Comparison of ENCODE assay signal across 8 cellular contexts in the genomic region with DNA sequence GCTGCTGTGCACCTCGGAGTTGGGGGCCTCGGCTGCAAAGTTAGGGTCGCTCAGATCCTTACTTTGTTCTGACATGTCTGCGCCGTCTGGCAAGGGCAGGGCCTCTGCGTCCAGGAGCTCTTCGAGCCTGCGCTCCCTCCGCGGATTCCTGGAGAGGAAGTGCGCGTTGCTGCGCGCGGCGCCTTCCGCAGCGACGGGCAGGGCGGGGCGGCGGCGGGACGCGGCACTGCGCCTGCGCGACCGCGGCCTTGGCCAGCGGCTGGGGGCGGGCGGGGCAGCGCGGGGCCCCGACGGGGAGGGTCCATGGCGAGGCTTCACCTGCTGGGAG. TPM values are rescaled to one million over a fixed set of nuclear protein-coding genes. Genes with fewer than 3 reads are reported as not detected.
A peak's percentile ranks its signal among the peaks of the same experiment; 100 is the strongest.
DNase-seq lines count a peak whose midpoint lies in the region; ATAC-seq and TF ChIP-seq lines count a peak whose summit lies in the region.

A gene with protein sequence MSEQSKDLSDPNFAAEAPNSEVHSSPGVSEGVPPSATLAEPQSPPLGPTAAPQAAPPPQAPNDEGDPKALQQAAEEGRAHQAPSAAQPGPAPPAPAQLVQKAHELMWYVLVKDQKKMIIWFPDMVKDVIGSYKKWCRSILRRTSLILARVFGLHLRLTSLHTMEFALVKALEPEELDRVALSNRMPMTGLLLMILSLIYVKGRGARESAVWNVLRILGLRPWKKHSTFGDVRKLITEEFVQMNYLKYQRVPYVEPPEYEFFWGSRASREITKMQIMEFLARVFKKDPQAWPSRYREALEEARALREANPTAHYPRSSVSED (minus strand): TSS at position 163 of the 328 bp plus-strand sequence. CDS start 88 bp downstream, at position 75.

- no peaks in the 10 kb centered on the region for H4K20me1 ChIP-seq in PC-3 (ENCODE audit: low read length)

- H2BK15ac ChIP-seq in mesenchymal stem cell (ENCODE audit: low read depth, poor library complexity, severe bottlenecking), result no peak within 1 kb of the TSS

- H3K9me3 Mint-ChIP-seq in activated naive CD4-positive, alpha-beta T cell treated with anti-CD3 and anti-CD28 coated beads for 36 hours, result no peaks in the 10 kb centered on the region
- peaks cover 2% of the 10 kb centered on the region for H3K9me3 Mint-ChIP-seq in Calu3 (ENCODE audit: low read depth, unreplicated experiment)

- no peak within 1 kb of the TSS for H2BK12ac ChIP-seq in mesenchymal stem cell (ENCODE audit: low read length in 2 of 2)

- H3K23ac ChIP-seq in mesenchymal stem cell (ENCODE audit: low read length in 2 of 2), result no peak within 1 kb of the TSS

- H3K9ac ChIP-seq in endocrine pancreas (ENCODE audit: control insufficient read depth, insufficient read depth, low read length), result peak within 1 kb of the TSS; percentile 66
- H3K9ac ChIP-seq in mesenchymal stem cell (ENCODE audit: low read length), result peak within 1 kb of the TSS; percentile 81
- no peak within 1 kb of the TSS for H3K9ac ChIP-seq in PC-3 (ENCODE audit: low read length)

- H3K36me3 ChIP-seq in endocrine pancreas (ENCODE audit: control insufficient read depth, insufficient read depth, low read length) (no peaks in the 10 kb centered on the region), mesenchymal stem cell (ENCODE audit: control insufficient read depth in 1 of 2, insufficient read depth in 2 of 2, low read depth in 1 of 2, low read length in 2 of 2) (no peaks in the 10 kb centered on the region), tibial artery (no peaks in the 10 kb centered on the region), PC-3 (ENCODE audit: low read depth, low read length) (no peaks in the 10 kb centered on the region)

- no TSS peak for BruUV-seq in PC-3 (replicated peaks; lab: Mats Ljungman, UMichigan)
- no TSS peak for BruUV-seq in Calu3 (replicated peaks; lab: Mats Ljungman, UMichigan)

- H2AFZ ChIP-seq in mesenchymal stem cell (ENCODE audit: low read depth, low read length), result no peak within 1 kb of the TSS
- no peak within 1 kb of the TSS for H2AFZ ChIP-seq in PC-3 (ENCODE audit: low read length)

- ATAC-seq in PC-3, result no peak

- CTCF ChIA-PET in activated naive CD4-positive, alpha-beta T cell treated with anti-CD3 and anti-CD28 coated beads for 36 hours (lab: Charles Lee), result interaction anchor here (0.6 kb wide), 1 partner anchor 283 kb away, joined by 3 read pairs; no protein-coding TSS in a partner anchor
- CTCF ChIA-PET in PC-3 (lab: Charles Lee) (no interaction called here), Calu3 (lab: Charles Lee) (no interaction called here)

- 53% methylated on average over 38 of the region's 38 CpGs for WGBS in mesenchymal stem cell

- no peak within 1 kb of the TSS for H3K27ac ChIP-seq in mesenchymal stem cell (ENCODE audit: low read length, poor library complexity, severe bottlenecking)
- no peak within 1 kb of the TSS for H3K27ac ChIP-seq in tibial artery
- no peak within 1 kb of the TSS for H3K27ac ChIP-seq in PC-3 (ENCODE audit: low read length)

- peak within 1 kb of the TSS; percentile 33 for H4K8ac ChIP-seq in mesenchymal stem cell (ENCODE audit: low read length)

- H2BK5ac ChIP-seq in mesenchymal stem cell (ENCODE audit: low read depth, low read length, poor library complexity, severe bottlenecking), result no peak within 1 kb of the TSS

- peak within 1 kb of the TSS; percentile 3 for H4K91ac ChIP-seq in mesenchymal stem cell (ENCODE audit: low read length)

- no peak within 1 kb of the TSS for H3K4ac ChIP-seq in mesenchymal stem cell (ENCODE audit: low read depth in 1 of 2, low read length in 2 of 2)

- H3K9me3 ChIP-seq in endocrine pancreas (ENCODE audit: control insufficient read depth, low read length) (no peaks in the 10 kb centered on the region), mesenchymal stem cell (ENCODE audit: control insufficient read depth, low read length) (no peaks in the 10 kb centered on the region), tibial artery (no peaks in the 10 kb centered on the region), PC-3 (ENCODE audit: low read length) (peaks cover 4% of the 10 kb centered on the region; the same call in 1 of the 2 replicates)

- H3K4me1 ChIP-seq in endocrine pancreas (ENCODE audit: control insufficient read depth, insufficient read depth, low read length) (no peaks in the 10 kb centered on the region), mesenchymal stem cell (ENCODE audit: control insufficient read depth, insufficient read depth, low read depth, low read length) (no peaks in the 10 kb centered on the region), tibial artery (peaks cover 0 to 4% (median 0%) of the 10 kb centered on the region in 4 donors), PC-3 (ENCODE audit: insufficient read depth, low read length) (no peaks in the 10 kb centered on the region)

- DNase-seq in activated naive CD4-positive, alpha-beta T cell treated with anti-CD3 and anti-CD28 coated beads for 36 hours, result peak; percentile 9
- DNase-seq in activated naive CD4-positive, alpha-beta T cell (lab: John Stamatoyannopoulos, UW), result no peak
- DNase-seq in mesenchymal stem cell, result peak; percentile 44
- no peak for DNase-seq in tibial artery
- no peak for DNase-seq in PC-3
- DNase-seq in HPDE6-E6E7 (ENCODE audit: extremely low spot score), result no peak
- no peak for DNase-seq in Calu3

- peak within 1 kb of the TSS; percentile 50 for H3K4me3 Mint-ChIP-seq in activated naive CD4-positive, alpha-beta T cell treated with anti-CD3 and anti-CD28 coated beads for 36 hours
- H3K4me3 Mint-ChIP-seq in Calu3 (ENCODE audit: low read depth, unreplicated experiment), result no peak within 1 kb of the TSS

- H3K18ac ChIP-seq in mesenchymal stem cell (ENCODE audit: low read depth in 1 of 2, low read length in 2 of 2), result peak within 1 kb of the TSS in 1 of 2 experiments; percentile 47

- intact Hi-C loops in activated naive CD4-positive, alpha-beta T cell treated with anti-CD3 and anti-CD28 coated beads for 36 hours (cut with micrococcal nuclease), result no loop called here
- intact Hi-C loops in tibial artery (cut with DNase I; ENCODE audit: low total_unique reads) (no loop called here), PC-3 (cut with micrococcal nuclease) (no loop called here), Calu3 (cut with micrococcal nuclease; ENCODE audit: unreplicated experiment) (no loop called here)

- no peaks in the 10 kb centered on the region for H3K79me1 ChIP-seq in mesenchymal stem cell (replicated peaks; ENCODE audit: low read length, poor library complexity, severe bottlenecking)

- H3K4me1 Mint-ChIP-seq in activated naive CD4-positive, alpha-beta T cell treated with anti-CD3 and anti-CD28 coated beads for 36 hours (ENCODE audit: low read depth), result peaks cover 2% of the 10 kb centered on the region
- no peaks in the 10 kb centered on the region for H3K4me1 Mint-ChIP-seq in Calu3 (ENCODE audit: low read depth, unreplicated experiment)

- no peaks in the 10 kb centered on the region for H3K36me3 Mint-ChIP-seq in activated naive CD4-positive, alpha-beta T cell treated with anti-CD3 and anti-CD28 coated beads for 36 hours (ENCODE audit: low read depth)
- H3K36me3 Mint-ChIP-seq in Calu3 (ENCODE audit: insufficient read depth, unreplicated experiment), result no peaks in the 10 kb centered on the region

- H3F3A ChIP-seq in PC-3 (ENCODE audit: low read length, unreplicated experiment), result no peaks in the 10 kb centered on the region

- no peak within 1 kb of the TSS for H2BK120ac ChIP-seq in mesenchymal stem cell (ENCODE audit: low read depth, low read length)

- peaks cover 9% of the 10 kb centered on the region for H3K27me3 Mint-ChIP-seq in activated naive CD4-positive, alpha-beta T cell treated with anti-CD3 and anti-CD28 coated beads for 36 hours (ENCODE audit: low read depth)
- H3K27me3 Mint-ChIP-seq in Calu3 (ENCODE audit: unreplicated experiment), result no peaks in the 10 kb centered on the region

- H3K27me3 ChIP-seq in endocrine pancreas (ENCODE audit: control insufficient read depth, insufficient read depth, low read length), result peaks cover 4% of the 10 kb centered on the region
- no peaks in the 10 kb centered on the region for H3K27me3 ChIP-seq in mesenchymal stem cell (ENCODE audit: control insufficient read depth in 1 of 2, insufficient read depth in 1 of 2, low read length in 2 of 2)
- no peaks in the 10 kb centered on the region for H3K27me3 ChIP-seq in tibial artery
- H3K27me3 ChIP-seq in PC-3 (ENCODE audit: low read length), result no peaks in the 10 kb centered on the region

- TF ChIP-seq CTCF in tibial artery (IDR thresholded peaks at IDR 0.05), result no peak
- no peak for TF ChIP-seq CTCF in PC-3 (conservative IDR thresholded peaks at IDR 0.05; ENCODE audit: low read depth, low read length)
- TF ChIP-seq CTCF in Calu3 (IDR thresholded peaks at IDR 0.05; ENCODE audit: unreplicated experiment), result no peak

- no peaks in the 10 kb centered on the region for H3K79me2 ChIP-seq in PC-3 (ENCODE audit: low read length)

- H3K4me3 ChIP-seq in endocrine pancreas (ENCODE audit: control insufficient read depth, insufficient read depth, low read length), result peak within 1 kb of the TSS; percentile 59
- H3K4me3 ChIP-seq in mesenchymal stem cell (ENCODE audit: insufficient read depth in 1 of 2, low read depth in 1 of 2, low read length in 2 of 2), result peak within 1 kb of the TSS; percentile 38 to 81
- H3K4me3 ChIP-seq in tibial artery, result peak within 1 kb of the TSS; percentile 52 to 53
- H3K4me3 ChIP-seq in PC-3 (ENCODE audit: low read length), result no peak within 1 kb of the TSS

- POLR2A ChIA-PET in PC-3 (lab: Charles Lee; ENCODE audit: unreplicated experiment), result no interaction called here

- H2AK5ac ChIP-seq in mesenchymal stem cell (ENCODE audit: low read length, severe bottlenecking), result no peak within 1 kb of the TSS

- no peak within 1 kb of the TSS for H3K14ac ChIP-seq in mesenchymal stem cell (ENCODE audit: low read length in 2 of 2)

- no peaks in the 10 kb centered on the region for H3K9me2 ChIP-seq in PC-3 (replicated peaks; ENCODE audit: low read length)

- H3K4me2 ChIP-seq in mesenchymal stem cell (ENCODE audit: low read length, poor library complexity, severe bottlenecking) (no peak within 1 kb of the TSS), PC-3 (ENCODE audit: low read length) (no peak within 1 kb of the TSS)

- H3K27ac Mint-ChIP-seq in activated naive CD4-positive, alpha-beta T cell treated with anti-CD3 and anti-CD28 coated beads for 36 hours, result no peak within 1 kb of the TSS
- H3K27ac Mint-ChIP-seq in Calu3 (ENCODE audit: unreplicated experiment), result no peak within 1 kb of the TSS

RNA-seq across cellular contexts. Expression of the gene that starts here (rescaled TPM):
- 1 to 10 TPM; 1.6 to 2.3 TPM for total RNA-seq in activated naive CD4-positive, alpha-beta T cell treated with anti-CD3 and anti-CD28 coated beads for 36 hours
- 55.4 TPM for polyA plus RNA-seq in mesenchymal stem cell (2013, experiment 1 of 2)
- 55.8 TPM for polyA plus RNA-seq in mesenchymal stem cell (2013, experiment 2 of 2)
- total RNA-seq in PC-3 (2014; rRNA removed) (not detected in 2 replicates), Calu3 (2022) (not detected in 2 replicates)

Comparison
In these comparisons a context has a peak if more than half of its experiments do, and no peak if none do; other contexts are left out.
1. DNase-seq: peak in activated naive CD4-positive, alpha-beta T cell treated with anti-CD3 and anti-CD28 coated beads for 36 hours (single experiment) and mesenchymal stem cell (single experiment); none in activated naive CD4-positive, alpha-beta T cell (0 of 4), tibial artery (0 of 2), PC-3 (single experiment), HPDE6-E6E7 (single experiment) and Calu3 (single experiment).